Comparison of ENCODE assay signal across 7 cellular contexts in genomic region chr1:227728059-227728891, GRCh38. TPM values are rescaled to one million over a fixed set of nuclear protein-coding genes. Genes with fewer than 3 reads are reported as not detected.
DNase-seq lines count a peak whose midpoint lies in the region; FAIRE-seq and TF ChIP-seq lines count a peak whose summit lies in the region.

No MANE protein-coding gene starts in this region.

- peak overlapping the region; percentile 85 for H3K4me3 Mint-ChIP-seq in activated T-helper 1 cell treated with anti-CD3 and anti-CD28 coated beads, Interleukin-12 subunit alpha, Interleukin-12 subunit beta, Interleukin-2, Interleukin-4 antibody, amounts not matched to agents 30 ng/mL and 10 ng/mL and 1 ng/mL, durations not matched to agents 14 hours and 24 hours and 36 hours

- H3K4me2 ChIP-seq in PC-9 (peak overlapping the region; percentile 95), neural cell (ENCODE audit: low read length) (no peak overlapping the region)

- DNase-seq in GM18507 (ENCODE audit: extremely low spot score, insufficient read length, low read depth) (peak; percentile 66), HTR-8/SVneo (ENCODE audit: insufficient read length, low spot score) (peak; percentile 84), PC-9 (peak; percentile 86 to 89), fibroblast of peridontal ligament (ENCODE audit: extremely low read depth) (peak; percentile 16), substantia nigra (lab: John Stamatoyannopoulos, UW) (peak in 19 of 49 donors; percentile 16 to 94 (median 37))
- DNase-seq in activated T-helper 1 cell treated with anti-CD3 and anti-CD28 coated beads, Interleukin-12 subunit alpha, Interleukin-12 subunit beta, Interleukin-2, Interleukin-4 antibody, amounts not matched to agents 30 ng/mL and 10 ng/mL and 1 ng/mL, durations not matched to agents 14 hours and 24 hours and 36 hours (ENCODE audit: low spot score), result peak; percentile 37

- CTCF ChIA-PET in PC-9 (lab: Charles Lee), result no interaction called here

- TF ChIP-seq EP300 in neural cell (conservative IDR thresholded peaks at IDR 0.05; ENCODE audit: poor library complexity, severe bottlenecking), result no peak

- H3K9me3 ChIP-seq in PC-9 (ENCODE audit: insufficient read depth, low read depth) (peaks cover 17% of the 10 kb centered on the region; the same call in 1 of the 2 replicates), neural cell (ENCODE audit: low read length) (no peaks in the 10 kb centered on the region)

- FAIRE-seq in GM18507 (lab: Jason Lieb, UNC) (no peak), HTR-8/SVneo (lab: Jason Lieb, UNC) (peak; percentile 69)

- no peak for TF ChIP-seq CTCF in PC-9 (conservative IDR thresholded peaks at IDR 0.05)
- no peak for TF ChIP-seq CTCF in neural cell (IDR thresholded peaks at IDR 0.05; ENCODE audit: poor library complexity, severe bottlenecking)

- peak overlapping the region; percentile 53 for H3K9ac ChIP-seq in neural cell (ENCODE audit: low read length)

- H3K27ac ChIP-seq in PC-9, result 0 out of 2 replicates have a peak overlapping the region, but pooled peaks have one; percentile 10
- no peak overlapping the region for H3K27ac ChIP-seq in neural cell (ENCODE audit: low read length)
- H3K27ac ChIP-seq in substantia nigra (ENCODE audit: low read depth, low read length, poor library complexity, severe bottlenecking), result peak overlapping the region; percentile 38

- intact Hi-C loops in PC-9 (cut with micrococcal nuclease; ENCODE audit: unreplicated experiment), result loop anchor here (1.0 kb wide), 1 partner anchor 165 kb away; the partner anchor contains the start of gene ZNF678
- intact Hi-C loops in activated T-helper 1 cell treated with anti-CD3 and anti-CD28 coated beads, Interleukin-12 subunit alpha, Interleukin-12 subunit beta, Interleukin-2, Interleukin-4 antibody, amounts not matched to agents 30 ng/mL and 10 ng/mL and 1 ng/mL, durations not matched to agents 14 hours and 24 hours and 36 hours (cut with micrococcal nuclease), result loop anchor here (1.0 to 2.0 kb wide), 2 partner anchors 60 to 247 kb away; no protein-coding TSS in a partner anchor

- peaks cover 6% of the 10 kb centered on the region for H3K4me1 ChIP-seq in PC-9 (replicated peaks; ENCODE audit: insufficient read depth)

- H3K9me3 Mint-ChIP-seq in activated T-helper 1 cell treated with anti-CD3 and anti-CD28 coated beads, Interleukin-12 subunit alpha, Interleukin-12 subunit beta, Interleukin-2, Interleukin-4 antibody, amounts not matched to agents 30 ng/mL and 10 ng/mL and 1 ng/mL, durations not matched to agents 14 hours and 24 hours and 36 hours, result peaks cover 11% of the 10 kb centered on the region

- 0 out of 2 replicates have a peak, but pooled peaks cover under 1% of the 10 kb centered on the region for H3K79me2 ChIP-seq in PC-9 (ENCODE audit: low read depth)
- no peaks in the 10 kb centered on the region for H3K79me2 ChIP-seq in neural cell (replicated peaks; ENCODE audit: insufficient read depth, low read length)

- peak overlapping the region; percentile 72 for H3K27ac Mint-ChIP-seq in activated T-helper 1 cell treated with anti-CD3 and anti-CD28 coated beads, Interleukin-12 subunit alpha, Interleukin-12 subunit beta, Interleukin-2, Interleukin-4 antibody, amounts not matched to agents 30 ng/mL and 10 ng/mL and 1 ng/mL, durations not matched to agents 14 hours and 24 hours and 36 hours

- H3K36me3 Mint-ChIP-seq in activated T-helper 1 cell treated with anti-CD3 and anti-CD28 coated beads, Interleukin-12 subunit alpha, Interleukin-12 subunit beta, Interleukin-2, Interleukin-4 antibody, amounts not matched to agents 30 ng/mL and 10 ng/mL and 1 ng/mL, durations not matched to agents 14 hours and 24 hours and 36 hours (ENCODE audit: low read depth), result peaks cover 11% of the 10 kb centered on the region

- no peak for TF ChIP-seq RAD21 in neural cell (conservative IDR thresholded peaks at IDR 0.05)

- H3K27me3 Mint-ChIP-seq in activated T-helper 1 cell treated with anti-CD3 and anti-CD28 coated beads, Interleukin-12 subunit alpha, Interleukin-12 subunit beta, Interleukin-2, Interleukin-4 antibody, amounts not matched to agents 30 ng/mL and 10 ng/mL and 1 ng/mL, durations not matched to agents 14 hours and 24 hours and 36 hours (ENCODE audit: insufficient read depth), result peaks cover 7% of the 10 kb centered on the region

- H3F3A ChIP-seq in PC-9 (ENCODE audit: insufficient read depth, low read depth) (peaks cover 18% of the 10 kb centered on the region; the same call in 1 of the 2 replicates), neural cell (ENCODE audit: insufficient read depth, low read length, poor library complexity, severe bottlenecking) (no peaks in the 10 kb centered on the region)

- H4K20me1 ChIP-seq in PC-9 (ENCODE audit: insufficient read depth) (no peaks in the 10 kb centered on the region), neural cell (ENCODE audit: insufficient read depth) (no peaks in the 10 kb centered on the region)

- no TSS peak for BruUV-seq in PC-9 (replicated peaks; lab: Mats Ljungman, UMichigan)

- H3K4me3 ChIP-seq in PC-9 (peak overlapping the region; percentile 62), neural cell (ENCODE audit: low read length) (peak overlapping the region; percentile 69)

- H3K4me1 Mint-ChIP-seq in activated T-helper 1 cell treated with anti-CD3 and anti-CD28 coated beads, Interleukin-12 subunit alpha, Interleukin-12 subunit beta, Interleukin-2, Interleukin-4 antibody, amounts not matched to agents 30 ng/mL and 10 ng/mL and 1 ng/mL, durations not matched to agents 14 hours and 24 hours and 36 hours (ENCODE audit: low read depth), result peaks cover 5% of the 10 kb centered on the region

- H3K9me2 ChIP-seq in PC-9 (ENCODE audit: insufficient read depth) (no peaks in the 10 kb centered on the region), neural cell (ENCODE audit: insufficient read depth, low read length) (no peaks in the 10 kb centered on the region)

- H2AFZ ChIP-seq in PC-9 (no peak overlapping the region; the same call in 1 of the 2 replicates), neural cell (ENCODE audit: low read depth, low read length) (no peak overlapping the region)

- H3K36me3 ChIP-seq in PC-9 (ENCODE audit: low read depth), result no peaks in the 10 kb centered on the region
- H3K36me3 ChIP-seq in neural cell (ENCODE audit: insufficient read depth, low read length), result no peaks in the 10 kb centered on the region

- no peaks in the 10 kb centered on the region for H3K27me3 ChIP-seq in PC-9 (ENCODE audit: insufficient read depth, low read depth)
- no peaks in the 10 kb centered on the region for H3K27me3 ChIP-seq in neural cell (ENCODE audit: insufficient read depth, low read depth, low read length)

- POLR2A ChIA-PET in PC-9 (lab: Charles Lee; ENCODE audit: unreplicated experiment), result no interaction called here

TF ChIP-seq in neural cell, 6 proteins besides CTCF, POLR2A, EP300 and RAD21:
- TF ChIP-seq MXI1 (conservative IDR thresholded peaks at IDR 0.05; ENCODE audit: poor library complexity, severe bottlenecking), result no peak
- TF ChIP-seq POLR2AphosphoS5 (IDR thresholded peaks at IDR 0.05), result peak; percentile 12

RNA-seq across cellular contexts. Expression of gene JMJD4, which starts 6.8 kb away (rescaled TPM):
- total RNA-seq in PC-9 (2021), result 15.1 and 20.9 TPM in 2 replicates
- total RNA-seq in activated T-helper 1 cell treated with anti-CD3 and anti-CD28 coated beads, Interleukin-12 subunit alpha, Interleukin-12 subunit beta, Interleukin-2, Interleukin-4 antibody, amounts not matched to agents 30 ng/mL and 10 ng/mL and 1 ng/mL, durations not matched to agents 14 hours and 24 hours and 36 hours, result 33.9 and 37.5 TPM in 2 replicates
- 17.2 and 20.4 TPM in 2 replicates for polyA plus RNA-seq in neural cell
- 23.5 and 29.9 TPM in 2 replicates for polyA minus RNA-seq in neural cell

RNA-seq across cellular contexts. Expression of gene SNAP47, which starts 7.0 kb away (rescaled TPM):
- total RNA-seq in PC-9 (2021), result 66.3 and 70.2 TPM in 2 replicates
- 32.2 and 33.7 TPM in 2 replicates for total RNA-seq in activated T-helper 1 cell treated with anti-CD3 and anti-CD28 coated beads, Interleukin-12 subunit alpha, Interleukin-12 subunit beta, Interleukin-2, Interleukin-4 antibody, amounts not matched to agents 30 ng/mL and 10 ng/mL and 1 ng/mL, durations not matched to agents 14 hours and 24 hours and 36 hours
- polyA plus RNA-seq in neural cell, result 56.0 and 60.4 TPM in 2 replicates
- polyA minus RNA-seq in neural cell, result 77.0 and 77.4 TPM in 2 replicates
